Comparison of ENCODE assay signal across 17 cellular contexts in genomic region chr9:20269620-20270019, GRCh38.
DNase-seq lines count a peak whose midpoint lies in the region; TF ChIP-seq lines count a peak whose summit lies in the region.
"Had no signal": no experiment of that assay in that cellular context is flagged by ENCODE, and none has a peak within 500 bp of the region (broad histone marks: within the 10 kb centered on the region; RNA-seq: fewer than 3 reads in every experiment).

No MANE protein-coding gene starts in this region.

- WGBS in endodermal cell (ENCODE audit: insufficient coverage in 1 of 2, insufficient read length in 1 of 2), 2 experiments = 78 to 88% methylated on average over 1 to 2 of the region's 2 CpGs

- no peak overlapping the region for H3K4me3 Mint-ChIP-seq in Caco-2 (ENCODE audit: unreplicated experiment)
- H3K4me3 Mint-ChIP-seq in endodermal cell = no peak overlapping the region
- no peak overlapping the region for H3K4me3 Mint-ChIP-seq in glutamatergic neuron (ENCODE audit: unreplicated experiment)
- no peak overlapping the region for H3K4me3 Mint-ChIP-seq in CD14-positive monocyte
- H3K4me3 Mint-ChIP-seq: CD4-positive, alpha-beta T cell; IgD-negative memory B cell had no signal

- H3K27me3 ChIP-seq in Caco-2 (replicated peaks; ENCODE audit: control insufficient read depth, insufficient read depth, low read length) (no peaks in the 10 kb centered on the region), endodermal cell (ENCODE audit: control insufficient read depth, insufficient read depth, low read length, poor library complexity, severe bottlenecking) (no peaks in the 10 kb centered on the region)
- H3K27me3 ChIP-seq: BE2C had no signal

- BruUV-seq in Caco-2 (replicated peaks; lab: Mats Ljungman, UMichigan) = no TSS peak

- H3K9ac ChIP-seq in endodermal cell (ENCODE audit: extremely low read depth, low read length, poor library complexity, severe bottlenecking) = no peak overlapping the region

- peaks cover 21% of the 10 kb centered on the region for H3K9me3 Mint-ChIP-seq in Caco-2 (ENCODE audit: unreplicated experiment)
- H3K9me3 Mint-ChIP-seq in endodermal cell = peaks cover 60% of the 10 kb centered on the region
- peaks cover 6% of the 10 kb centered on the region for H3K9me3 Mint-ChIP-seq in glutamatergic neuron (ENCODE audit: unreplicated experiment)
- peaks cover 5 to 13% (median 10%) of the 10 kb centered on the region in 7 donors for H3K9me3 Mint-ChIP-seq in CD14-positive monocyte
- H3K9me3 Mint-ChIP-seq: IgD-negative memory B cell had no signal

- no peak overlapping the region for H3K4me3 ChIP-seq in Caco-2 (ENCODE audit: low read depth, low read length)
- peak overlapping the region; percentile 56 for H3K4me3 ChIP-seq in endodermal cell (ENCODE audit: low read length)
- H3K4me3 ChIP-seq: HAP-1 had no signal

- TF ChIP-seq CTCF in Caco-2 (IDR thresholded peaks at IDR 0.05; ENCODE audit: insufficient read depth in 1 of 2, low read depth in 1 of 2, low read length in 1 of 2, severe bottlenecking in 1 of 2, unreplicated experiment in 1 of 2) = no peak
- TF ChIP-seq CTCF in endodermal cell (conservative IDR thresholded peaks at IDR 0.05) = no peak
- no peak for TF ChIP-seq CTCF in glutamatergic neuron (IDR thresholded peaks at IDR 0.05; ENCODE audit: partially characterized antibody, unreplicated experiment)
- no peak for TF ChIP-seq CTCF in CD14-positive monocyte (IDR thresholded peaks at IDR 0.05)

- H3K36me3 Mint-ChIP-seq in Caco-2 (ENCODE audit: insufficient read depth, unreplicated experiment) = peaks cover 4% of the 10 kb centered on the region
- H3K36me3 Mint-ChIP-seq in endodermal cell (ENCODE audit: low read depth) = peaks cover 5% of the 10 kb centered on the region
- H3K36me3 Mint-ChIP-seq in glutamatergic neuron (ENCODE audit: unreplicated experiment) = peaks cover 17% of the 10 kb centered on the region
- no peaks in the 10 kb centered on the region for H3K36me3 Mint-ChIP-seq in CD14-positive monocyte

- no peak overlapping the region for H3K27ac ChIP-seq in endodermal cell (ENCODE audit: low read depth, low read length)

- CTCF ChIA-PET in Caco-2 (lab: Charles Lee) = no interaction called here

- intact Hi-C loops in Caco-2 (cut with micrococcal nuclease; ENCODE audit: unreplicated experiment) = no loop called here
- intact Hi-C loops in CD14-positive monocyte (cut with micrococcal nuclease) = no loop called here

- H3K27ac Mint-ChIP-seq in Caco-2 (ENCODE audit: unreplicated experiment) (peak overlapping the region; percentile 36), endodermal cell (no peak overlapping the region), glutamatergic neuron (ENCODE audit: unreplicated experiment) (peak overlapping the region; percentile 71), CD14-positive monocyte (no peak overlapping the region)
- H3K27ac Mint-ChIP-seq: CD4-positive, alpha-beta T cell had no signal

- POLR2A ChIA-PET in Caco-2 (lab: Charles Lee) = no interaction called here

- H3K4me1 ChIP-seq in Caco-2 (no peaks in the 10 kb centered on the region), endodermal cell (ENCODE audit: control insufficient read depth, insufficient read depth, low read length) (peaks cover 12% of the 10 kb centered on the region)
- H3K4me1 ChIP-seq: BE2C, HAP-1 had no signal

- no peak for DNase-seq in Caco-2
- peak; percentile 43 for DNase-seq in HPDE6-E6E7 (ENCODE audit: extremely low spot score)
- DNase-seq in endodermal cell = no peak
- DNase-seq in glutamatergic neuron = no peak
- DNase-seq in CD14-positive monocyte (ENCODE audit: low spot score) = no peak
- DNase-seq in Ammon's horn (ENCODE audit: low spot score) = no peak
- DNase-seq in HuH-7 (ENCODE audit: low spot score) = no peak
- DNase-seq in stimulated activated CD4-positive, alpha-beta T cell treated with anti-CD3 and anti-CD28 coated beads, Interleukin-2, amount 100 ng/mL, for 24 hours = no peak
- DNase-seq: BE2C; C1 segment of cervical spinal cord; Calu3; CD4-positive, alpha-beta T cell; DMS79 treated with DMSO at 0.1 percent for 48 hours; GF-D8; KG1 had no signal

- H3K9me3 ChIP-seq in Caco-2 = no peaks in the 10 kb centered on the region
- H3K9me3 ChIP-seq in endodermal cell (ENCODE audit: control insufficient read depth, low read length) = peaks cover 55% of the 10 kb centered on the region
- H3K9me3 ChIP-seq: BE2C, HAP-1 had no signal

- H3K4me1 Mint-ChIP-seq in Caco-2 (ENCODE audit: low read depth, unreplicated experiment) (peaks cover 5% of the 10 kb centered on the region), endodermal cell (peaks cover 8% of the 10 kb centered on the region), glutamatergic neuron (ENCODE audit: low read depth, unreplicated experiment) (peaks cover 20% of the 10 kb centered on the region), CD14-positive monocyte (no peaks in the 10 kb centered on the region)
- H3K4me1 Mint-ChIP-seq: IgD-negative memory B cell had no signal

- H3K27me3 Mint-ChIP-seq in Caco-2 (ENCODE audit: insufficient read depth, unreplicated experiment) (no peaks in the 10 kb centered on the region), endodermal cell (ENCODE audit: insufficient read depth) (no peaks in the 10 kb centered on the region), glutamatergic neuron (ENCODE audit: unreplicated experiment) (no peaks in the 10 kb centered on the region), CD14-positive monocyte (ENCODE audit: low read depth in 3 of 3) (peaks cover 0 to 4% (median 1%) of the 10 kb centered on the region in 3 donors)
- H3K27me3 Mint-ChIP-seq: CD4-positive, alpha-beta T cell; IgD-negative memory B cell had no signal

- H3K36me3 ChIP-seq in Caco-2 (ENCODE audit: control insufficient read depth, insufficient read depth, low read length) = no peaks in the 10 kb centered on the region
- H3K36me3 ChIP-seq in endodermal cell (ENCODE audit: control insufficient read depth, insufficient read depth, low read length) = no peaks in the 10 kb centered on the region
- H3K36me3 ChIP-seq: BE2C, HAP-1 had no signal

Comparison
In these comparisons a context has a peak if more than half of its experiments do, and no peak if none do; other contexts are left out.
1. H3K27ac Mint-ChIP-seq: peak in Caco-2 (single experiment) and glutamatergic neuron (single experiment); none in endodermal cell (single experiment) and CD14-positive monocyte (0 of 7).